8 cellular contexts compared by ENCODE assay signal in the genomic region with DNA sequence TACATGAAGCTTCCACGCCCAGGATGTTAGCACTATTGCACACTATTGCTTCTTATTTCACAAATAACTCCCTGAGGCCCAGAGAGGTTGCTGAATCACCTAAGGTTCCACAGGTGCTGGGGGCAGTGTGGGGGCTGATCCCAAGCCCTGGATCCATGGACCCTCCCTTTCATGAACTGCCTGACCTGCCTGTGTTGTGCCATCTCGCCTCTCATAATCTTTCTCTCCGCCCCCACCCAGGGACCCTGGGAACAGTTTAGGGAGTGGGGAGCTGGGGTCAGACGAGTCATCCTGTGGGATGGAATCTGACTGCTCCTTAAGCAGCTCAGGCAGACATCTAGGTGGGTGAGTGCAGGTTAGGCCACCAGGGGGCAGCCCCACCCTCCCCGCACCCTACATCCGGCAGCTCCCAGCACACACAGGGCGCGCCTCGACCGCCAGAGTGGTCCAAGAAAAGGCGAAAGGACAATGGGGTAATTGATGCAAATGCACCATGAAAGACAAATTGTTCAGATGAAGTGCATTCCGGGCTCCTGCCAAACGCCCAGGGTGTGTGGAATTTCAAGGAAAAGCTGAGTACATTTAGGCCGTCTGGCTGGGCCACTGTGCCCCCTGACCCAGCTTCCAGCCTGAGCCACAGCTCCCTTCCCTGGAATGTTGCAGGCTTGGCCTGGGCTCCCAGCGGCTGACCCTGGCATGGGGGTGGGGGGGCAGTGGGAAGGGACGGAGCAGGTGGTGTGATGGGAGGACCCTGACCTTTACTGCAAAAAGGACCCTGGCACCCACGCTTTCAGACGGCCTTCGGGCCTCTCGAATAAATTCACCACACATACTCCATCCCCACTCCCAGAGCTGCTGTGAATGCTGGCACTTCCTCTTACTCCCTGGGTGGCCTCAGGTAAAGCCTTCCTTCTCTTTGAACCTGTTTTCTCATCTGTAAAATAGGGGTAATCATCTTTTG. TPM values are rescaled to one million over a fixed set of nuclear protein-coding genes. Genes with fewer than 3 reads are reported as not detected.
DNase-seq lines count a peak whose midpoint lies in the region; ATAC-seq and TF ChIP-seq lines count a peak whose summit lies in the region.
"Had no signal": no experiment of that assay in that cellular context is flagged by ENCODE, and none has a peak within 500 bp of the region (broad histone marks: within the 10 kb centered on the region; RNA-seq: fewer than 3 reads in every experiment).

No MANE protein-coding gene starts in this region.

- H3K27me3 ChIP-seq in muscle layer of duodenum (ENCODE audit: low read depth, low read length): no peaks in the 10 kb centered on the region

- DNase-seq in GM13977 (ENCODE audit: low spot score) (peak; percentile 83), NCI-H69 (lab: John Stamatoyannopoulos, UW) (peak; percentile 71), erythroblast (lab: John Stamatoyannopoulos, UW) (peak; percentile 48 to 62)
- peak; percentile 81 for DNase-seq in activated CD8-positive, alpha-beta memory T cell treated with anti-CD3 and anti-CD28 coated beads, Interleukin-2, amount 10 ng/mL, durations not matched to agents 7 days and 5 days

- CTCF ChIA-PET in activated CD8-positive, alpha-beta memory T cell treated with anti-CD3 and anti-CD28 coated beads, Interleukin-2, amount 10 ng/mL, durations not matched to agents 7 days and 5 days (lab: Charles Lee): interaction anchor here (0.8 to 9.8 kb wide), 28 partner anchors 9 to 346 kb away, joined by 3 to 164 read pairs (median 6); partner anchors contain the start of genes CSRP1 and PHLDA3

- no peaks in the 10 kb centered on the region for H3K9me3 ChIP-seq in muscle layer of duodenum (ENCODE audit: control insufficient read depth in 1 of 2, low read length in 2 of 2)

- peaks cover 2% of the 10 kb centered on the region for H3K36me3 Mint-ChIP-seq in activated CD8-positive, alpha-beta memory T cell treated with anti-CD3 and anti-CD28 coated beads, Interleukin-2, amount 10 ng/mL, durations not matched to agents 7 days and 5 days
- H3K36me3 Mint-ChIP-seq in stimulated activated memory B cell treated with anti-CD40 and anti-IgM and Interleukin-4, amounts not matched to agents 10 μg/mL and 1 μg/mL and 100 μg/mL, for 72 hours: no peaks in the 10 kb centered on the region

- no peaks in the 10 kb centered on the region for H3K9me3 Mint-ChIP-seq in activated CD8-positive, alpha-beta memory T cell treated with anti-CD3 and anti-CD28 coated beads, Interleukin-2, amount 10 ng/mL, durations not matched to agents 7 days and 5 days (ENCODE audit: low read depth)
- H3K9me3 Mint-ChIP-seq in stimulated activated memory B cell treated with anti-CD40 and anti-IgM and Interleukin-4, amounts not matched to agents 10 μg/mL and 1 μg/mL and 100 μg/mL, for 72 hours: peaks cover 5% of the 10 kb centered on the region

- peaks cover 7 to 23% of the 10 kb centered on the region in 2 donors for H3K4me1 ChIP-seq in muscle layer of duodenum (ENCODE audit: control insufficient read depth in 1 of 2, insufficient read depth in 2 of 2, low read length in 2 of 2)

- peak overlapping the region; percentile 45 for H3K27ac ChIP-seq in muscle layer of duodenum (ENCODE audit: low read length)

- H3K27ac Mint-ChIP-seq in activated CD8-positive, alpha-beta memory T cell treated with anti-CD3 and anti-CD28 coated beads, Interleukin-2, amount 10 ng/mL, durations not matched to agents 7 days and 5 days: no peak overlapping the region
- no peak overlapping the region for H3K27ac Mint-ChIP-seq in stimulated activated memory B cell treated with anti-CD40 and anti-IgM and Interleukin-4, amounts not matched to agents 10 μg/mL and 1 μg/mL and 100 μg/mL, for 72 hours

- peaks cover 21% of the 10 kb centered on the region for H3K4me1 Mint-ChIP-seq in activated CD8-positive, alpha-beta memory T cell treated with anti-CD3 and anti-CD28 coated beads, Interleukin-2, amount 10 ng/mL, durations not matched to agents 7 days and 5 days
- H3K4me1 Mint-ChIP-seq in stimulated activated memory B cell treated with anti-CD40 and anti-IgM and Interleukin-4, amounts not matched to agents 10 μg/mL and 1 μg/mL and 100 μg/mL, for 72 hours: peaks cover 12% of the 10 kb centered on the region

- H3K4me3 ChIP-seq in muscle layer of duodenum (ENCODE audit: low read depth in 1 of 2, low read length in 2 of 2): no peak overlapping the region

- TF ChIP-seq POLR2A in erythroblast (IDR thresholded peaks at IDR 0.05; ENCODE audit: low read length): no peak

- no peaks in the 10 kb centered on the region for H3K36me3 ChIP-seq in muscle layer of duodenum (ENCODE audit: control insufficient read depth in 1 of 2, insufficient read depth in 2 of 2, low read length in 2 of 2)

- peaks cover 49% of the 10 kb centered on the region for H3K27me3 Mint-ChIP-seq in activated CD8-positive, alpha-beta memory T cell treated with anti-CD3 and anti-CD28 coated beads, Interleukin-2, amount 10 ng/mL, durations not matched to agents 7 days and 5 days
- peaks cover 65% of the 10 kb centered on the region for H3K27me3 Mint-ChIP-seq in stimulated activated memory B cell treated with anti-CD40 and anti-IgM and Interleukin-4, amounts not matched to agents 10 μg/mL and 1 μg/mL and 100 μg/mL, for 72 hours

- peak; percentile 75 for ATAC-seq in HG02981 (IDR thresholded peaks at IDR 0.05; ENCODE audit: unreplicated experiment)
- peak; percentile 97 for ATAC-seq in activated CD8-positive, alpha-beta memory T cell treated with anti-CD3 and anti-CD28 coated beads, Interleukin-2, amount 10 ng/mL, durations not matched to agents 7 days and 5 days
- peak; percentile 81 for ATAC-seq in stimulated activated memory B cell treated with anti-CD40 and anti-IgM and Interleukin-4, amounts not matched to agents 10 μg/mL and 1 μg/mL and 100 μg/mL, for 72 hours

- peak; percentile 86 for TF ChIP-seq CTCF in GM13977 (IDR thresholded peaks at IDR 0.05; ENCODE audit: extremely low read depth, insufficient read depth, missing control alignments)

- H3K4me3 Mint-ChIP-seq in activated CD8-positive, alpha-beta memory T cell treated with anti-CD3 and anti-CD28 coated beads, Interleukin-2, amount 10 ng/mL, durations not matched to agents 7 days and 5 days: no peak overlapping the region
- H3K4me3 Mint-ChIP-seq in stimulated activated memory B cell treated with anti-CD40 and anti-IgM and Interleukin-4, amounts not matched to agents 10 μg/mL and 1 μg/mL and 100 μg/mL, for 72 hours: no peak overlapping the region

- in situ Hi-C loops in GM13977 (cut with MboI; ENCODE audit: low pct_unique_long_range_greater_than_20kb, low sequenced_read_pairs, unreplicated experiment): loop anchor here (10.0 kb wide), 1 partner anchor 67 kb away; no protein-coding TSS in a partner anchor

RNA-seq across cellular contexts. Expression of gene PHLDA3, which starts 20.8 kb away (rescaled TPM):
- 10 to 100 TPM; 12.9 to 23.5 TPM for total RNA-seq in activated CD8-positive, alpha-beta memory T cell treated with anti-CD3 and anti-CD28 coated beads, Interleukin-2, amount 10 ng/mL, durations not matched to agents 7 days and 5 days

RNA-seq across cellular contexts. Expression of gene TNNI1, which starts 26.7 kb away (rescaled TPM):
- total RNA-seq in activated CD8-positive, alpha-beta memory T cell treated with anti-CD3 and anti-CD28 coated beads, Interleukin-2, amount 10 ng/mL, durations not matched to agents 7 days and 5 days: not detected
- total RNA-seq: lower leg skin had no signal

RNA-seq across cellular contexts. Expression of gene LAD1, which starts 49.1 kb away (rescaled TPM):
- total RNA-seq in activated CD8-positive, alpha-beta memory T cell treated with anti-CD3 and anti-CD28 coated beads, Interleukin-2, amount 10 ng/mL, durations not matched to agents 7 days and 5 days: not detected

RNA-seq across cellular contexts. Expression of gene CSRP1, which starts 58.7 kb away (rescaled TPM):
- 10 to 100 TPM; 71.7 to 78.3 TPM for total RNA-seq in activated CD8-positive, alpha-beta memory T cell treated with anti-CD3 and anti-CD28 coated beads, Interleukin-2, amount 10 ng/mL, durations not matched to agents 7 days and 5 days
